Comparison of ENCODE assay signal across 7 cellular contexts in the genomic region with DNA sequence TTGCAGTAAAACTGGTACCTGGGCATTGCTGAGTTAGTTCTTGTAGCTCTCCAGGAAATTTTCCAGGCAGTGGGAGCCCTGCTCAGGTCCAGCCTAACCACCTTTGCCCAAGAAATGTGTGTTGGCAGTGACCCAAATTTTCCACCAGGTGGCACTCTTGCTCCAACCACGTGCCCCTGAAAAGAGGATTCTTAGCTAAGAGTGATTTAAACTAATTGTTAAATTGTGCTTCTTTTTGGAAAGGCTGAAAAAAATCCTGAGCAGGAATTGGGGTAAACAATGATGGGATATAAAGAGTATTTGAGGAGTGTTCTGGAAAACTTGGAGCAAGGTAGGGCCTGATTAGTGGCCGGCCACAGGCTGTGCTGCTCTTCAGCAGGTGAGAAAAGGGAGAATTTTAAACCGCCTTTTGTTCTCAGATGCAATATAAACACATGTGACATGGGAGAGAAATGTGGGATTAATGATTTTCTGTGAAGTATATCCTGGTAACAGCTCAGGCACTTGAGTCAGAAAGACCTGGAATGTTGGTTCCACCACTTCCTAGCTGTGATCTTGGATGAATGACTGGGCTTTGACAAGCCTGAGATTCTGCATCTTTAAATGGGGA.
DNase-seq lines count a peak whose midpoint lies in the region; ATAC-seq, FAIRE-seq and TF ChIP-seq lines count a peak whose summit lies in the region.

No MANE protein-coding gene starts in this region.

- H3K36me3 ChIP-seq in gastroesophageal sphincter (no peaks in the 10 kb centered on the region), tibial artery (no peaks in the 10 kb centered on the region)

- TF ChIP-seq CTCF in gastroesophageal sphincter (IDR thresholded peaks at IDR 0.05) (peak; percentile 83 to 95 (median 88)), omental fat pad (IDR thresholded peaks at IDR 0.05) (peak in 2 of 3 donors; percentile 60 to 71), tibial artery (IDR thresholded peaks at IDR 0.05) (peak; percentile 92 to 93)

- H3K4me3 ChIP-seq in gastroesophageal sphincter (no peak overlapping the region), tibial artery (no peak overlapping the region)

- peak; percentile 92 for ATAC-seq in SK-N-SH treated with all-trans-retinoic acid at 6 μM for 48 hours
- peak; percentile 64 for ATAC-seq in gastroesophageal sphincter
- ATAC-seq in omental fat pad (ENCODE audit: low FRiP score): peak; percentile 38

- in situ Hi-C loops in KBM-7 (cut with MboI; ENCODE audit: low pct_unique_long_range_greater_than_20kb, low sequenced_read_pairs): loop anchor here (25.0 kb wide), 1 partner anchor 508 kb away; no protein-coding TSS in a partner anchor

- H3K27me3 ChIP-seq in gastroesophageal sphincter (no peaks in the 10 kb centered on the region), tibial artery (no peaks in the 10 kb centered on the region)

- H3K27ac ChIP-seq in gastroesophageal sphincter (peak overlapping the region in 3 of 4 donors; percentile 26 to 42 (median 41)), tibial artery (no peak overlapping the region)

- FAIRE-seq in GM12891 (lab: Jason Lieb, UNC): peak; percentile 82

- intact Hi-C loops in tibial artery (cut with DNase I; ENCODE audit: low total_unique reads): loop anchor here (2.0 kb wide), 1 partner anchor 495 kb away; no protein-coding TSS in a partner anchor

- DNase-seq in GM12891 (ENCODE audit: insufficient read length, low spot score) (peak; percentile 30), KBM-7 (peak; percentile 80), omental fat pad (ENCODE audit: low spot score) (peak; percentile 65), tibial artery (peak; percentile 69 to 73)
- DNase-seq in activated naive CD4-positive, alpha-beta T cell treated with Interleukin-2 at 50 U/mL for 16 hours: peak; percentile 75

- peaks cover 0 to 15% (median 6%) of the 10 kb centered on the region in 3 donors for H3K4me1 ChIP-seq in gastroesophageal sphincter
- peaks cover 0 to 8% (median 3%) of the 10 kb centered on the region in 4 donors for H3K4me1 ChIP-seq in tibial artery

- no peak for TF ChIP-seq POLR2A in GM12891 (IDR thresholded peaks at IDR 0.05; ENCODE audit: low read depth, low read length)
- no peak for TF ChIP-seq POLR2A in gastroesophageal sphincter (IDR thresholded peaks at IDR 0.05)

- WGBS in gastroesophageal sphincter (ENCODE audit: low coverage in 1 of 2), 2 donors: 25 to 30% methylated on average over 2 to 3 of the region's 3 CpGs

- H3K9me3 ChIP-seq in gastroesophageal sphincter (no peaks in the 10 kb centered on the region), tibial artery (no peaks in the 10 kb centered on the region)

- TF ChIP-seq EP300 in gastroesophageal sphincter (IDR thresholded peaks at IDR 0.05): no peak

TF ChIP-seq in GM12891, 5 proteins besides CTCF, POLR2A, EP300 and RAD21:
- TF ChIP-seq POU2F2 (IDR thresholded peaks at IDR 0.05; ENCODE audit: low read depth, low read length): no peak
- TF ChIP-seq SPI1 (IDR thresholded peaks at IDR 0.05; ENCODE audit: low read depth, low read length): no peak
- TF ChIP-seq POLR2AphosphoS5 (IDR thresholded peaks at IDR 0.05; ENCODE audit: low read depth, low read length): no peak
- TF ChIP-seq PAX5 (IDR thresholded peaks at IDR 0.05; ENCODE audit: insufficient read depth, low read length, severe bottlenecking): no peak
- TF ChIP-seq TAF1 (IDR thresholded peaks at IDR 0.05; ENCODE audit: low read depth, low read length): no peak

TF ChIP-seq in SK-N-SH treated with all-trans-retinoic acid at 6 μM for 48 hours, 23 proteins besides CTCF, POLR2A, EP300 and RAD21:
- TF ChIP-seq ESRRG (CRISPR knock-in tag; IDR thresholded peaks at IDR 0.05) (no peak), ZNF565 (CRISPR knock-in tag; conservative IDR thresholded peaks at IDR 0.05; ENCODE audit: low read depth) (no peak), ZNF8 (CRISPR knock-in tag; IDR thresholded peaks at IDR 0.05) (no peak)

Comparison
In these comparisons a context has a peak if more than half of its experiments do, and no peak if none do; other contexts are left out.
1. DNase-seq: peak in every context shown above with its lines; median percentile 80 in KBM-7; 75 in activated naive CD4-positive, alpha-beta T cell treated with Interleukin-2 at 50 U/mL for 16 hours; 71 in tibial artery; 65 in omental fat pad; 30 in GM12891.
2. ATAC-seq: peak in every context shown above with its lines; median percentile 92 in SK-N-SH treated with all-trans-retinoic acid at 6 μM for 48 hours; 64 in gastroesophageal sphincter; 38 in omental fat pad.
3. H3K27ac ChIP-seq: peak in gastroesophageal sphincter (3 of 4); none in tibial artery (0 of 2).
4. Peak in every context shown above with its lines, with median percentiles within 50 percentile points of each other: CTCF ChIP-seq.